In genomic region chr4:94726524-94727123, GRCh38 we compare ENCODE assay signal across 27 cellular contexts. TPM values are rescaled to one million over a fixed set of nuclear protein-coding genes. Genes with fewer than 3 reads are reported as not detected.
"Had no signal": no experiment of that assay in that cellular context is flagged by ENCODE, and none has a peak within 500 bp of the region (broad histone marks: within the 10 kb centered on the region; RNA-seq: fewer than 3 reads in every experiment).

No MANE protein-coding gene starts in this region.

- ATAC-seq: activated CD4-positive, alpha-beta T cell treated with anti-CD3 and anti-CD28 coated beads for 36 hours; activated CD8-positive, alpha-beta T cell treated with anti-CD3 and anti-CD28 coated beads for 36 hours; body of pancreas; T-cell had no signal

- H3K27ac ChIP-seq: ascending aorta, body of pancreas, VCaP had no signal

- H3K36me3 Mint-ChIP-seq: activated naive CD4-positive, alpha-beta T cell treated with anti-CD3 and anti-CD28 coated beads, Interleukin-2, amount 50 U/mL, for 24 hours; T-cell had no signal

- H3K4me3 ChIP-seq: ascending aorta, body of pancreas had no signal

- DNase-seq: activated CD4-positive, alpha-beta T cell treated with anti-CD3 and anti-CD28 coated beads for 36 hours; activated CD8-positive, alpha-beta memory T cell treated with anti-CD3 and anti-CD28 coated beads, Interleukin-2, amount 50 U/mL, for 4 hours; activated CD8-positive, alpha-beta T cell treated with anti-CD3 and anti-CD28 coated beads for 36 hours; activated effector memory CD4-positive, alpha-beta T cell treated with Interleukin-2 at 50 U/mL for 16 hours; activated naive CD4-positive, alpha-beta T cell; body of pancreas; central memory CD4-positive, alpha-beta T cell; KG1; NCI-H1048; NCI-H146; NCI-H187 treated with DMSO at 0.1 percent for 48 hours; NCI-H2081 treated with DMSO at 0.1 percent for 48 hours; NCI-H2171; NCI-H226; NCI-H526; NCI-H82; SIG-M5; T-cell; T-helper 2 cell; T1000 had no signal

- H3K9me3 Mint-ChIP-seq: activated CD8-positive, alpha-beta T cell treated with anti-CD3 and anti-CD28 coated beads for 36 hours; activated naive CD4-positive, alpha-beta T cell treated with anti-CD3 and anti-CD28 coated beads, Interleukin-2, amount 50 U/mL, for 24 hours; activated T-helper 1 cell treated with anti-CD3 and anti-CD28 coated beads, Interleukin-12 subunit alpha, Interleukin-12 subunit beta, Interleukin-2, Interleukin-4 antibody, amounts not matched to agents 30 ng/mL and 10 ng/mL and 1 ng/mL, durations not matched to agents 14 hours and 24 hours and 36 hours; T-cell had no signal

- H3K4me1 Mint-ChIP-seq: activated CD4-positive, alpha-beta T cell treated with anti-CD3 and anti-CD28 coated beads for 36 hours; activated naive CD4-positive, alpha-beta T cell treated with anti-CD3 and anti-CD28 coated beads, Interleukin-2, amount 50 U/mL, for 24 hours; T-cell had no signal

- H3K4me3 Mint-ChIP-seq: activated CD4-positive, alpha-beta T cell treated with anti-CD3 and anti-CD28 coated beads for 36 hours; activated CD8-positive, alpha-beta T cell treated with anti-CD3 and anti-CD28 coated beads for 36 hours; activated naive CD4-positive, alpha-beta T cell treated with anti-CD3 and anti-CD28 coated beads, Interleukin-2, amount 50 U/mL, for 24 hours; activated T-helper 1 cell treated with anti-CD3 and anti-CD28 coated beads, Interleukin-12 subunit alpha, Interleukin-12 subunit beta, Interleukin-2, Interleukin-4 antibody, amounts not matched to agents 30 ng/mL and 10 ng/mL and 1 ng/mL, durations not matched to agents 14 hours and 24 hours and 36 hours; T-cell had no signal

- H3K27ac Mint-ChIP-seq: activated CD4-positive, alpha-beta T cell treated with anti-CD3 and anti-CD28 coated beads for 36 hours; activated CD8-positive, alpha-beta T cell treated with anti-CD3 and anti-CD28 coated beads for 36 hours; activated naive CD4-positive, alpha-beta T cell treated with anti-CD3 and anti-CD28 coated beads, Interleukin-2, amount 50 U/mL, for 24 hours; activated T-helper 1 cell treated with anti-CD3 and anti-CD28 coated beads, Interleukin-12 subunit alpha, Interleukin-12 subunit beta, Interleukin-2, Interleukin-4 antibody, amounts not matched to agents 30 ng/mL and 10 ng/mL and 1 ng/mL, durations not matched to agents 14 hours and 24 hours and 36 hours; T-cell had no signal

- H3K4me1 ChIP-seq: ascending aorta had no signal

- FAIRE-seq: bronchial epithelial cell had no signal

- H3K9me3 ChIP-seq: ascending aorta, body of pancreas had no signal

RNA-seq across cellular contexts. Expression of gene BMPR1B, which starts 31.1 kb away (rescaled TPM):
- total RNA-seq: activated CD4-positive, alpha-beta T cell treated with anti-CD3 and anti-CD28 coated beads for 36 hours; activated CD8-positive, alpha-beta T cell treated with anti-CD3 and anti-CD28 coated beads for 36 hours; activated T-helper 1 cell treated with anti-CD3 and anti-CD28 coated beads, Interleukin-12 subunit alpha, Interleukin-12 subunit beta, Interleukin-2, Interleukin-4 antibody, amounts not matched to agents 30 ng/mL and 10 ng/mL and 1 ng/mL, durations not matched to agents 14 hours and 24 hours and 36 hours; OCI-LY7; RPMI7951 had no signal
